8 cellular contexts compared by ENCODE assay signal in the genomic region with DNA sequence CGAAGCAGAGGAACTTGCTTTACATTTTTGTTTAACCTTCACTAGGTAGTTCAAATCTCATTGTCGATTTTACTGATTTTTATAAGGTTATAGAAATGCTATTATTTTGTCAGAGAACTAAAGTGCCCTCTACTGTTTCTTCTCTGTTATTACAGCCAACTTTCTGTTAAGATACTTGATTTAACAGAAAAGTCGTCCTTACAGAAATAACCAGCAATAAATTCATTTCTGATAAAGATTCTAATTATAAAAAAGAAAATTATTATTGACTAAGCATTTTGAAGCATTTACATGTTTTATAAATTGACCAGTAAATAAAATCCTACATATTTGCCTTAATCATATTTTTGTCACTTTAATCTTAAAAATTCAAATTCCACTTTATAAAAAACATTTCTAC.
DNase-seq lines count a peak whose midpoint lies in the region; ATAC-seq and TF ChIP-seq lines count a peak whose summit lies in the region.

No MANE protein-coding gene starts in this region.

- H3K27ac Mint-ChIP-seq in CD4-positive, CD25-positive, alpha-beta regulatory T cell, result no peak overlapping the region

- H3K4me3 Mint-ChIP-seq in CD4-positive, CD25-positive, alpha-beta regulatory T cell, result no peak overlapping the region

- 8% methylated on average over 3 of the region's 3 CpGs for WGBS in SK-N-SH (ENCODE audit: low lambda C conversion rate)

- no peaks in the 10 kb centered on the region for H3K9me2 ChIP-seq in SK-N-SH

- no peaks in the 10 kb centered on the region for H3K36me3 ChIP-seq in CD4-positive, CD25-positive, alpha-beta regulatory T cell (ENCODE audit: control insufficient read depth, insufficient read depth, low read length)
- H3K36me3 ChIP-seq in SK-N-SH (replicated peaks in 1 of 2; ENCODE audit: control insufficient read depth in 1 of 2, insufficient read depth in 2 of 2, low read length in 1 of 2), result no peaks in the 10 kb centered on the region

- no peak for ATAC-seq in CD4-positive, CD25-positive, alpha-beta regulatory T cell (ENCODE audit: low read depth in 2 of 2)
- ATAC-seq in esophagus mucosa, result no peak

- no peaks in the 10 kb centered on the region for H3K9me3 ChIP-seq in CD4-positive, CD25-positive, alpha-beta regulatory T cell (ENCODE audit: control insufficient read depth in 2 of 2, low read length in 2 of 2)
- H3K9me3 ChIP-seq in SK-N-SH, result no peaks in the 10 kb centered on the region

- no peaks in the 10 kb centered on the region for H3K27me3 Mint-ChIP-seq in CD4-positive, CD25-positive, alpha-beta regulatory T cell

- peaks cover 2% of the 10 kb centered on the region for H3K27me3 ChIP-seq in CD4-positive, CD25-positive, alpha-beta regulatory T cell (ENCODE audit: control insufficient read depth, insufficient read depth, low read length)
- H3K27me3 ChIP-seq in SK-N-SH (ENCODE audit: insufficient read depth), result no peaks in the 10 kb centered on the region

- no peak overlapping the region for H3K4me3 ChIP-seq in CD4-positive, CD25-positive, alpha-beta regulatory T cell (ENCODE audit: low read depth, low read length)
- H3K4me3 ChIP-seq in SK-N-SH (ENCODE audit: low read depth in 2 of 2, low read length in 1 of 2) (no peak overlapping the region; a peak in 1 of 4 replicates), foreskin fibroblast (ENCODE audit: low read depth in 1 of 2, low read length in 2 of 2) (no peak overlapping the region)

- no peak overlapping the region for H3K9ac ChIP-seq in SK-N-SH

- H3K27ac ChIP-seq in CD4-positive, CD25-positive, alpha-beta regulatory T cell (ENCODE audit: insufficient read depth, low read length, poor library complexity, severe bottlenecking), result no peak overlapping the region
- H3K27ac ChIP-seq in SK-N-SH (ENCODE audit: low read depth in 2 of 2, low read length in 1 of 2), result peak overlapping the region in 1 of 2 experiments; percentile 40; a peak in 1 of 4 replicates

- CTCF ChIA-PET in SK-N-SH (lab: Yijun Ruan, JAX), result interaction anchor here (1.2 to 2.9 kb wide), 2 partner anchors 159 to 163 kb away, joined by 5 to 57 read pairs; no protein-coding TSS in a partner anchor

- POLR2A ChIA-PET in SK-N-SH (lab: Yijun Ruan, JAX), result no interaction called here

- H4K20me1 ChIP-seq in SK-N-SH (ENCODE audit: insufficient read depth), result no peaks in the 10 kb centered on the region

- TF ChIP-seq CTCF in SK-N-SH (IDR thresholded peaks at IDR 0.05) (peak; percentile 82), foreskin fibroblast (IDR thresholded peaks at IDR 0.05; ENCODE audit: low read depth, low read length) (peak; percentile 48)

- H3K4me1 ChIP-seq in CD4-positive, CD25-positive, alpha-beta regulatory T cell (ENCODE audit: control insufficient read depth, insufficient read depth, low read length, poor library complexity, severe bottlenecking), result no peaks in the 10 kb centered on the region
- H3K4me1 ChIP-seq in SK-N-SH (ENCODE audit: control insufficient read depth in 1 of 2, insufficient read depth in 2 of 2, low read depth in 1 of 2, low read length in 1 of 2), result peaks cover 0 to 3% of the 10 kb centered on the region in 2 experiments; a peak in 3 of 4 replicates

- intact Hi-C loops in posterior cingulate gyrus (cut with DNase I), result loop anchor here (5.0 kb wide), 1 partner anchor 157 kb away; no protein-coding TSS in a partner anchor

- no peaks in the 10 kb centered on the region for H3K36me3 Mint-ChIP-seq in CD4-positive, CD25-positive, alpha-beta regulatory T cell

- no peaks in the 10 kb centered on the region for H3K4me1 Mint-ChIP-seq in CD4-positive, CD25-positive, alpha-beta regulatory T cell

- peak in 2 of 3 donors; percentile 17 to 27 for DNase-seq in CD4-positive, CD25-positive, alpha-beta regulatory T cell
- peak; percentile 28 for DNase-seq in HS-5 (ENCODE audit: low read depth)
- peak; percentile 4 for DNase-seq in SK-N-SH
- DNase-seq in foreskin fibroblast, result peak in 1 of 2 donors; percentile 56
- peak; percentile 19 for DNase-seq in stromal cell of bone marrow (ENCODE audit: low read depth)
- DNase-seq in activated T-cell treated with anti-CD3 and anti-CD28 coated beads for 4 hours, result no peak
- no peak for DNase-seq in posterior cingulate gyrus

- H3K9me3 Mint-ChIP-seq in CD4-positive, CD25-positive, alpha-beta regulatory T cell, result peaks cover 0 to 2% (median 0%) of the 10 kb centered on the region in 7 donors

- H3F3A ChIP-seq in SK-N-SH (replicated peaks; ENCODE audit: insufficient read depth), result peaks cover 3% of the 10 kb centered on the region

- no peak for TF ChIP-seq EP300 in SK-N-SH (IDR thresholded peaks at IDR 0.05; ENCODE audit: borderline replicate concordance in 1 of 2, low read depth in 1 of 2, low read length in 1 of 2)

- no peaks in the 10 kb centered on the region for H3K79me2 ChIP-seq in SK-N-SH (ENCODE audit: insufficient read depth)

- no peak overlapping the region for H3K4me2 ChIP-seq in SK-N-SH

- peak; percentile 75 for TF ChIP-seq RAD21 in SK-N-SH (IDR thresholded peaks at IDR 0.05; ENCODE audit: low read length)

- no peak overlapping the region for H2AFZ ChIP-seq in SK-N-SH (ENCODE audit: low read depth)

TF ChIP-seq in SK-N-SH, 30 proteins besides CTCF, POLR2A, EP300 and RAD21:
- peak; percentile 58 for TF ChIP-seq SMC3 (IDR thresholded peaks at IDR 0.05; ENCODE audit: low read depth, low read length)
- no peak for TF ChIP-seq IRF3 (IDR thresholded peaks at IDR 0.05; ENCODE audit: low read depth, low read length)
- TF ChIP-seq SIN3A (IDR thresholded peaks at IDR 0.05; ENCODE audit: borderline replicate concordance, low read depth, low read length), result no peak

Comparison
In these comparisons a context has a peak if more than half of its experiments do, and no peak if none do; other contexts are left out.
1. DNase-seq: peak in CD4-positive, CD25-positive, alpha-beta regulatory T cell (2 of 3), HS-5 (single experiment), SK-N-SH (single experiment) and stromal cell of bone marrow (single experiment); none in activated T-cell treated with anti-CD3 and anti-CD28 coated beads for 4 hours (single experiment) and posterior cingulate gyrus (0 of 10).